ENCODE assay signal across 8 cellular contexts in genomic region chr2:177254433-177255226, GRCh38. TPM values are rescaled to one million over a fixed set of nuclear protein-coding genes. Genes with fewer than 3 reads are reported as not detected.
DNase-seq lines count a peak whose midpoint lies in the region; TF ChIP-seq lines count a peak whose summit lies in the region.

No MANE protein-coding gene starts in this region.

- no peak for TF ChIP-seq POLR2A in vagina (IDR thresholded peaks at IDR 0.05)

- intact Hi-C loops in ascending aorta (cut with DNase I) = no loop called here
- intact Hi-C loops in vagina (cut with DNase I) = no loop called here

- peaks cover 1% of the 10 kb centered on the region for H3K36me3 Mint-ChIP-seq in IgD-negative memory B cell

- H3K4me1 ChIP-seq in BLaER1 treated with 17β-estradiol and CSF1 and Interleukin-3, amounts not matched to agents 10 nM and 100 nM = peaks cover 32 to 100% (median 62%) of the 10 kb centered on the region in 10 experiments
- peaks cover 16 to 84% of the 10 kb centered on the region in 2 donors for H3K4me1 ChIP-seq in ascending aorta
- peaks cover 100% of the 10 kb centered on the region for H3K4me1 ChIP-seq in vagina

- H3K4me2 ChIP-seq in BLaER1 treated with 17β-estradiol and CSF1 and Interleukin-3, amounts not matched to agents 10 nM and 100 nM = peak overlapping the region in 9 of 11 experiments; percentile 5 to 98 (median 49); a peak in 17 of 22 replicates

- peaks cover 98 to 100% (median 100%) of the 10 kb centered on the region in 11 experiments for H4K20me1 ChIP-seq in BLaER1 treated with 17β-estradiol and CSF1 and Interleukin-3, amounts not matched to agents 10 nM and 100 nM

- no peaks in the 10 kb centered on the region for H3K27me3 Mint-ChIP-seq in IgD-negative memory B cell

- peak overlapping the region in 1 of 11 experiments; percentile 54; a peak in 2 of 22 replicates for H3K9ac ChIP-seq in BLaER1 treated with 17β-estradiol and CSF1 and Interleukin-3, amounts not matched to agents 10 nM and 100 nM

- TF ChIP-seq CTCF in ascending aorta (IDR thresholded peaks at IDR 0.05) = peak in 2 of 3 experiments; percentile 37 to 45
- TF ChIP-seq CTCF in kidney epithelial cell (IDR thresholded peaks at IDR 0.05; ENCODE audit: insufficient read depth, low read length, poor library complexity, severe bottlenecking) = peak; percentile 41
- TF ChIP-seq CTCF in vagina (IDR thresholded peaks at IDR 0.05) = no peak

- DNase-seq in ascending aorta (ENCODE audit: low spot score in 2 of 2) = no peak
- no peak for DNase-seq in kidney epithelial cell (ENCODE audit: low read depth)
- DNase-seq in vagina (ENCODE audit: extremely low spot score in 2 of 2) = no peak
- no peak for DNase-seq in NCI-H2107 (lab: John Stamatoyannopoulos, UW)
- DNase-seq in GOT3 (lab: John Stamatoyannopoulos, UW) = no peak
- no peak for DNase-seq in superior temporal gyrus (ENCODE audit: extremely low spot score)

- peak overlapping the region in 2 of 11 experiments; percentile 3 to 5; a peak in 2 of 22 replicates for H3K27ac ChIP-seq in BLaER1 treated with 17β-estradiol and CSF1 and Interleukin-3, amounts not matched to agents 10 nM and 100 nM
- H3K27ac ChIP-seq in ascending aorta = peak overlapping the region; percentile 13 to 25
- peak overlapping the region; percentile 28 for H3K27ac ChIP-seq in vagina

- H3K4me1 Mint-ChIP-seq in IgD-negative memory B cell = peaks cover 56 to 77% (median 75%) of the 10 kb centered on the region in 3 donors

- H3K9me3 Mint-ChIP-seq in IgD-negative memory B cell = no peaks in the 10 kb centered on the region

- peak overlapping the region; percentile 47 to 59 (median 56) for H3K27ac Mint-ChIP-seq in IgD-negative memory B cell

- H3K27me3 ChIP-seq in BLaER1 treated with 17β-estradiol and CSF1 and Interleukin-3, amounts not matched to agents 10 nM and 100 nM = no peaks in the 10 kb centered on the region
- H3K27me3 ChIP-seq in ascending aorta (no peaks in the 10 kb centered on the region), kidney epithelial cell (ENCODE audit: control insufficient read depth, insufficient read depth, low read length) (no peaks in the 10 kb centered on the region), vagina (no peaks in the 10 kb centered on the region)

- H3K4me3 ChIP-seq in BLaER1 treated with 17β-estradiol and CSF1 and Interleukin-3, amounts not matched to agents 10 nM and 100 nM = no peak overlapping the region
- H3K4me3 ChIP-seq in ascending aorta = peak overlapping the region; percentile 12 to 30
- no peak overlapping the region for H3K4me3 ChIP-seq in kidney epithelial cell (ENCODE audit: low read depth, low read length)
- H3K4me3 ChIP-seq in vagina = no peak overlapping the region

- H3K9me3 ChIP-seq in BLaER1 treated with 17β-estradiol and CSF1 and Interleukin-3, amounts not matched to agents 10 nM and 100 nM (replicated peaks in 1 of 11) = peaks cover 0 to 26% (median 20%) of the 10 kb centered on the region in 11 experiments; a peak in 19 of 22 replicates
- H3K9me3 ChIP-seq in ascending aorta (no peaks in the 10 kb centered on the region), vagina (no peaks in the 10 kb centered on the region)

- peak overlapping the region in 1 of 4 donors; percentile 84 for H3K4me3 Mint-ChIP-seq in IgD-negative memory B cell

- H3K36me3 ChIP-seq in BLaER1 treated with 17β-estradiol and CSF1 and Interleukin-3, amounts not matched to agents 10 nM and 100 nM = peaks cover 85 to 99% (median 95%) of the 10 kb centered on the region in 11 experiments
- H3K36me3 ChIP-seq in ascending aorta (no peaks in the 10 kb centered on the region), kidney epithelial cell (ENCODE audit: control insufficient read depth, insufficient read depth, low read length) (no peaks in the 10 kb centered on the region), vagina (peaks cover 0 to 4% of the 10 kb centered on the region in 2 donors)

RNA-seq across cellular contexts. Expression of gene NFE2L2, which starts 9.9 kb away (rescaled TPM):
- polyA plus RNA-seq in IgD-negative memory B cell = 41.7 TPM
- 99.3 TPM for total RNA-seq in ascending aorta
- 74.2 and 77.9 TPM in 2 replicates for total RNA-seq in kidney epithelial cell
- total RNA-seq in vagina = 147 TPM

RNA-seq across cellular contexts. Expression of gene HNRNPA3, which starts 42.0 kb away (rescaled TPM):
- polyA plus RNA-seq in IgD-negative memory B cell = 55.3 TPM
- total RNA-seq in ascending aorta = 32.9 TPM
- total RNA-seq in kidney epithelial cell = 47.5 and 49.4 TPM in 2 replicates
- 77.8 TPM for total RNA-seq in vagina

Comparison
In these comparisons a context has a peak if more than half of its experiments do, and no peak if none do; other contexts are left out.
1. H3K4me3 ChIP-seq: peak in ascending aorta (2 of 2); none in BLaER1 treated with 17β-estradiol and CSF1 and Interleukin-3, amounts not matched to agents 10 nM and 100 nM (0 of 10), kidney epithelial cell (single experiment) and vagina (0 of 2).
2. CTCF ChIP-seq: peak in ascending aorta (2 of 3) and kidney epithelial cell (single experiment); none in vagina (0 of 3).